Comparison of ENCODE assay signal across 17 cellular contexts in genomic region chr14:103574707-103575285, GRCh38. TPM values are rescaled to one million over a fixed set of nuclear protein-coding genes. Genes with fewer than 3 reads are reported as not detected.
DNase-seq lines count a peak whose midpoint lies in the region; TF ChIP-seq lines count a peak whose summit lies in the region.
"Had no signal": no experiment of that assay in that cellular context is flagged by ENCODE, and none has a peak within 500 bp of the region (broad histone marks: within the 10 kb centered on the region; RNA-seq: fewer than 3 reads in every experiment).

No MANE protein-coding gene starts in this region.

- H3K27ac ChIP-seq in uterus, result peak overlapping the region in 1 of 2 donors; percentile 92
- H3K27ac ChIP-seq: ovary had no signal

- no peaks in the 10 kb centered on the region for H3K36me3 ChIP-seq in uterus
- H3K36me3 ChIP-seq: ovary had no signal

- H3K27me3 ChIP-seq in uterus, result no peaks in the 10 kb centered on the region
- H3K27me3 ChIP-seq: adrenal gland, BE2C, ovary had no signal

- no peak for TF ChIP-seq POLR2A in uterus (IDR thresholded peaks at IDR 0.05)

- H3K9me3 ChIP-seq in uterus, result no peaks in the 10 kb centered on the region
- H3K9me3 ChIP-seq: adrenal gland, BE2C, ovary had no signal

- H3K4me3 ChIP-seq in uterus, result no peak overlapping the region
- H3K4me3 ChIP-seq: adrenal gland, K562, ovary had no signal

- BruUV-seq in MCF 10A (replicated peaks; lab: Mats Ljungman, UMichigan), result no TSS peak

- H3K36me3 Mint-ChIP-seq in MCF 10A (ENCODE audit: insufficient read depth, unreplicated experiment) (peaks cover 75% of the 10 kb centered on the region), mesothelial cell of epicardium (peaks cover 12% of the 10 kb centered on the region), type B pancreatic cell (peaks cover 9% of the 10 kb centered on the region)

- POLR2A ChIA-PET in MCF 10A (lab: Yijun Ruan, JAX), result interaction anchor here (0.6 to 2.2 kb wide), 6 partner anchors 12 to 54 kb away, joined by 3 to 19 read pairs (median 3); partner anchors contain the start of genes BAG5, COA8 and KLC1

- TF ChIP-seq CTCF in MCF 10A (IDR thresholded peaks at IDR 0.05; ENCODE audit: unreplicated experiment) (no peak), mesothelial cell of epicardium (IDR thresholded peaks at IDR 0.05; ENCODE audit: unreplicated experiment) (no peak), type B pancreatic cell (conservative IDR thresholded peaks at IDR 0.05) (no peak), uterus (IDR thresholded peaks at IDR 0.05) (no peak)

- H3K9me3 Mint-ChIP-seq in MCF 10A (ENCODE audit: unreplicated experiment) (no peaks in the 10 kb centered on the region), mesothelial cell of epicardium (no peaks in the 10 kb centered on the region), type B pancreatic cell (no peaks in the 10 kb centered on the region)
- H3K9me3 Mint-ChIP-seq: H9 had no signal

- H3K27ac Mint-ChIP-seq in MCF 10A (ENCODE audit: low read depth, unreplicated experiment) (peak overlapping the region; percentile 23), mesothelial cell of epicardium (peak overlapping the region; percentile 23), type B pancreatic cell (peak overlapping the region; percentile 31)

- H3K27me3 Mint-ChIP-seq in MCF 10A (ENCODE audit: insufficient read depth, unreplicated experiment) (no peaks in the 10 kb centered on the region), mesothelial cell of epicardium (ENCODE audit: low read depth) (no peaks in the 10 kb centered on the region), type B pancreatic cell (no peaks in the 10 kb centered on the region)

- intact Hi-C loops in MCF 10A (cut with micrococcal nuclease), result loop anchor here (10.0 kb wide), 2 partner anchors 100 to 140 kb away; partner anchors contain the start of genes XRCC3 and ZFYVE21
- intact Hi-C loops in uterus (cut with DNase I; ENCODE audit: low total_unique reads), result no loop called here

- H3K4me1 Mint-ChIP-seq in MCF 10A (ENCODE audit: insufficient read depth, unreplicated experiment) (peaks cover 17% of the 10 kb centered on the region), mesothelial cell of epicardium (peaks cover 7% of the 10 kb centered on the region), type B pancreatic cell (ENCODE audit: unreplicated experiment) (peaks cover 18% of the 10 kb centered on the region)

- H3K4me3 Mint-ChIP-seq in MCF 10A (ENCODE audit: unreplicated experiment) (no peak overlapping the region), mesothelial cell of epicardium (no peak overlapping the region), type B pancreatic cell (no peak overlapping the region)
- H3K4me3 Mint-ChIP-seq: H9 had no signal

- peaks cover 0 to 5% of the 10 kb centered on the region in 2 donors for H3K4me1 ChIP-seq in uterus
- H3K4me1 ChIP-seq: BE2C had no signal

- DNase-seq in MCF 10A (ENCODE audit: unreplicated experiment), result no peak
- no peak for DNase-seq in mesothelial cell of epicardium (ENCODE audit: low spot score in 2 of 2, unreplicated experiment in 2 of 2)
- DNase-seq in type B pancreatic cell (ENCODE audit: extremely low spot score, unreplicated experiment), result no peak
- DNase-seq in uterus, result no peak
- DNase-seq in HuH-7.5 (ENCODE audit: low spot score), result no peak
- DNase-seq: activated CD4-positive, alpha-beta T cell treated with anti-CD3 and anti-CD28 coated beads for 4 hours; activated gamma-delta T cell; adrenal gland; BE2C; H9; MV-4-11; NCI-H1930; NCI-H446; ovary; RPMI8226; stimulated activated CD4-positive, alpha-beta T cell treated with anti-CD3 and anti-CD28 coated beads, Interleukin-1b, Interleukin-23, amount 100 ng/mL, for 48 hours had no signal

- CTCF ChIA-PET in MCF 10A (lab: Yijun Ruan, JAX), result interaction anchor here (0.8 kb wide), 1 partner anchor 55 kb away, joined by 3 read pairs; no protein-coding TSS in a partner anchor

RNA-seq across cellular contexts. Expression of gene COA8, which starts 12.0 kb away (rescaled TPM):
- total RNA-seq in MCF 10A (2022) (68.9 and 70.8 TPM in 2 replicates), mesothelial cell of epicardium (35.4 to 38.8 TPM (median 36.0 TPM) in 3 replicates), type B pancreatic cell (ENCODE audit: low replicate concordance) (39.8 and 42.5 TPM in 2 replicates), uterus (10 to 100 TPM in 3 of 4 donors, not detected in 1; 26.9 to 51.5 (median 31.6) TPM)

RNA-seq across cellular contexts. Expression of gene BAG5, which starts 12.3 kb away (rescaled TPM):
- total RNA-seq in MCF 10A (2022) (30.9 and 35.3 TPM in 2 replicates), mesothelial cell of epicardium (21.8 to 23.5 TPM (median 22.2 TPM) in 3 replicates), type B pancreatic cell (ENCODE audit: low replicate concordance) (23.3 and 30.5 TPM in 2 replicates), uterus (10 to 100 TPM; 13.8 to 43.6 (median 33.1) TPM)

RNA-seq across cellular contexts. Expression of gene TRMT61A, which starts 45.8 kb away (rescaled TPM):
- total RNA-seq in MCF 10A (2022), result 10.2 and 15.8 TPM in 2 replicates
- total RNA-seq in mesothelial cell of epicardium, result 8.7 to 9.5 TPM (median 9.5 TPM) in 3 replicates
- total RNA-seq in type B pancreatic cell (ENCODE audit: low replicate concordance), result 10.8 and 12.4 TPM in 2 replicates
- total RNA-seq in uterus, result 10 to 100 TPM in 2 of 4 donors, 1 to 10 TPM in 2; 3.6 to 26.5 (median 8.7) TPM

RNA-seq across cellular contexts. Expression of gene CKB, which starts 52.2 kb away (rescaled TPM):
- 5.7 and 8.5 TPM in 2 replicates for total RNA-seq in MCF 10A (2022)
- 50.6 to 56.7 TPM (median 53.3 TPM) in 3 replicates for total RNA-seq in mesothelial cell of epicardium
- total RNA-seq in type B pancreatic cell (ENCODE audit: low replicate concordance), result 180 and 323 TPM in 2 replicates
- total RNA-seq in uterus, result 100 to 1,000 TPM in 3 of 4 donors, 10 to 100 TPM in 1; 96.2 to 291 (median 218) TPM

RNA-seq across cellular contexts. Expression of gene KLC1, which starts 54.2 kb away (rescaled TPM):
- 216 and 220 TPM in 2 replicates for total RNA-seq in MCF 10A (2022)
- total RNA-seq in mesothelial cell of epicardium, result 156 to 163 TPM (median 157 TPM) in 3 replicates
- total RNA-seq in type B pancreatic cell (ENCODE audit: low replicate concordance), result 125 and 145 TPM in 2 replicates
- total RNA-seq in uterus, result 100 to 1,000 TPM; 130 to 459 (median 285) TPM
